Comparison of ENCODE assay signal across 22 cellular contexts in genomic region chr7:105130580-105130979, GRCh38.
"Had no signal": no experiment of that assay in that cellular context is flagged by ENCODE, and none has a peak within 500 bp of the region (broad histone marks: within the 10 kb centered on the region; RNA-seq: fewer than 3 reads in every experiment).

No MANE protein-coding gene starts in this region.

- H3K4me3 Mint-ChIP-seq: activated B cell treated with CpG ODN at 0.5 μM for 24 hours; activated CD4-positive, alpha-beta memory T cell treated with anti-CD3 and anti-CD28 coated beads for 36 hours; activated CD8-positive, alpha-beta memory T cell treated with anti-CD3 and anti-CD28 coated beads, Interleukin-2, amount 10 ng/mL, durations not matched to agents 7 days and 5 days; activated naive CD8-positive, alpha-beta T cell; nephron; stimulated activated naive B cell treated with anti-CD40 and anti-IgM and Interleukin-4, amounts not matched to agents 10 μg/mL and 1 μg/mL and 100 μg/mL, for 72 hours had no signal

- H3K9me3 Mint-ChIP-seq: activated B cell treated with CpG ODN at 0.5 μM for 24 hours; activated CD4-positive, alpha-beta memory T cell treated with anti-CD3 and anti-CD28 coated beads for 36 hours; effector memory CD8-positive, alpha-beta T cell; nephron; stimulated activated naive B cell treated with anti-CD40 and anti-IgM and Interleukin-4, amounts not matched to agents 10 μg/mL and 1 μg/mL and 100 μg/mL, for 72 hours had no signal

- DNase-seq: activated B cell treated with CpG ODN at 0.5 μM for 24 hours; activated CD4-positive, alpha-beta memory T cell treated with anti-CD3 and anti-CD28 coated beads for 36 hours; activated CD4-positive, alpha-beta T cell treated with anti-CD3 and anti-CD28 coated beads for 4 hours; activated CD8-positive, alpha-beta memory T cell treated with anti-CD3 and anti-CD28 coated beads, Interleukin-2, amount 10 ng/mL, durations not matched to agents 7 days and 5 days; activated T-cell treated with anti-CD3 and anti-CD28 coated beads for 4 hours; adrenal gland; central memory CD4-positive, alpha-beta T cell; effector memory CD8-positive, alpha-beta T cell; esophagus squamous epithelium; gastrocnemius medialis; left lung; right cardiac atrium; stimulated activated CD4-positive, alpha-beta T cell treated with anti-CD3 and anti-CD28 coated beads, Interleukin-2, amount 100 ng/mL, for 24 hours; stimulated activated naive B cell treated with anti-CD40 and anti-IgM and Interleukin-4, amounts not matched to agents 10 μg/mL and 1 μg/mL and 100 μg/mL, for 72 hours; upper lobe of left lung had no signal

- H3K27ac ChIP-seq: adrenal gland, esophagus squamous epithelium, gastrocnemius medialis, left lung, skin epidermis, thoracic aorta, upper lobe of left lung had no signal

- H3K27me3 ChIP-seq: adrenal gland, esophagus squamous epithelium, gastrocnemius medialis, left lung, upper lobe of left lung had no signal

- H3K27me3 Mint-ChIP-seq: activated B cell treated with CpG ODN at 0.5 μM for 24 hours; activated CD4-positive, alpha-beta memory T cell treated with anti-CD3 and anti-CD28 coated beads for 36 hours; activated CD8-positive, alpha-beta memory T cell treated with anti-CD3 and anti-CD28 coated beads, Interleukin-2, amount 10 ng/mL, durations not matched to agents 7 days and 5 days; activated naive CD8-positive, alpha-beta T cell; effector memory CD8-positive, alpha-beta T cell; stimulated activated naive B cell treated with anti-CD40 and anti-IgM and Interleukin-4, amounts not matched to agents 10 μg/mL and 1 μg/mL and 100 μg/mL, for 72 hours had no signal

- FAIRE-seq: astrocyte had no signal

- ATAC-seq: left lung; stimulated activated naive B cell treated with anti-CD40 and anti-IgM and Interleukin-4, amounts not matched to agents 10 μg/mL and 1 μg/mL and 100 μg/mL, for 72 hours had no signal

- H3K4me3 ChIP-seq: adrenal gland, esophagus squamous epithelium, gastrocnemius medialis, left lung, lung, skin epidermis, thoracic aorta, upper lobe of left lung had no signal

- H2AFZ ChIP-seq: parathyroid adenoma had no signal

- H3K27ac Mint-ChIP-seq: activated B cell treated with CpG ODN at 0.5 μM for 24 hours; activated CD4-positive, alpha-beta memory T cell treated with anti-CD3 and anti-CD28 coated beads for 36 hours; activated naive CD8-positive, alpha-beta T cell had no signal

- H3K4me1 ChIP-seq: esophagus squamous epithelium, left lung, upper lobe of left lung had no signal

- H3K9me3 ChIP-seq: adrenal gland, esophagus squamous epithelium, gastrocnemius medialis, left lung, thoracic aorta, upper lobe of left lung had no signal

- H3K9ac ChIP-seq: parathyroid adenoma had no signal
